In genomic region chr16:87853411-87854052, GRCh38 we compare ENCODE assay signal across 8 cellular contexts. TPM values are rescaled to one million over a fixed set of nuclear protein-coding genes. Genes with fewer than 3 reads are reported as not detected.
DNase-seq lines count a peak whose midpoint lies in the region; ATAC-seq, FAIRE-seq and TF ChIP-seq lines count a peak whose summit lies in the region.

No MANE protein-coding gene starts in this region.

- H3K4me3 ChIP-seq in DOHH2 (ENCODE audit: low read length): peak overlapping the region; percentile 30
- peak overlapping the region; percentile 21 for H3K4me3 ChIP-seq in colonic mucosa
- H3K4me3 ChIP-seq in HepG2 (replicated peaks in 1 of 3; ENCODE audit: insufficient read depth in 1 of 3, low read depth in 2 of 3, low read length in 3 of 3): peak overlapping the region in 2 of 3 experiments; percentile 18 to 62; a peak in 4 of 6 replicates

- peak overlapping the region; percentile 67 for H3K27ac ChIP-seq in DOHH2 (ENCODE audit: low read depth, low read length)
- H3K27ac ChIP-seq in colonic mucosa: peak overlapping the region; percentile 66
- H3K27ac ChIP-seq in HepG2 (ENCODE audit: extremely low read length, insufficient read depth, low read length): peak overlapping the region; percentile 98

- H3K9ac ChIP-seq in colonic mucosa (ENCODE audit: low read depth in 2 of 2, low read length in 2 of 2) (peak overlapping the region; percentile 28 to 60), HepG2 (ENCODE audit: insufficient read depth, low read depth, low read length) (peak overlapping the region; percentile 81)

- H3K79me2 ChIP-seq in DOHH2 (ENCODE audit: control insufficient read depth, low read length) (peaks cover 99% of the 10 kb centered on the region), HepG2 (ENCODE audit: insufficient read depth, low read length) (peaks cover 86% of the 10 kb centered on the region)

- no peaks in the 10 kb centered on the region for H3K9me2 ChIP-seq in DOHH2 (replicated peaks; ENCODE audit: control insufficient read depth, low read length)

- DNase-seq in NCI-H510A treated with DMSO at 0.1 percent for 48 hours (lab: John Stamatoyannopoulos, UW) (peak; percentile 22), colonic mucosa (peak; percentile 95), HepG2 (ENCODE audit: low spot score) (peak; percentile 89)
- peak; percentile 61 to 64 for DNase-seq in activated CD4-positive, alpha-beta T cell treated with anti-CD3 and anti-CD28 coated beads, Interleukin-2, amount 50 U/mL, for 24 hours (ENCODE audit: low read depth in 1 of 2, low spot score in 1 of 2)
- peak; percentile 86 for DNase-seq in stimulated activated CD4-positive, alpha-beta T cell treated with anti-CD3 and anti-CD28 coated beads, Interleukin-4, amount 100 ng/mL, for 24 hours

- no TSS peak for BruUV-seq in HepG2 (replicated peaks; lab: Mats Ljungman, UMichigan)

- H4K20me1 ChIP-seq in DOHH2 (ENCODE audit: control insufficient read depth, insufficient read depth, low read depth, low read length) (peaks cover 27% of the 10 kb centered on the region), HepG2 (ENCODE audit: insufficient read depth, low read length) (peaks cover 12% of the 10 kb centered on the region)

- H2AFZ ChIP-seq in HepG2 (ENCODE audit: low read length): no peak overlapping the region

- CTCF ChIA-PET in HepG2 (lab: Yijun Ruan, JAX; ENCODE audit: low intra/inter-chr PET ratio, low total read pairs): interaction anchor here (0.8 to 0.9 kb wide), 2 partner anchors 18 to 75 kb away, joined by 3 read pairs; no protein-coding TSS in a partner anchor

- WGBS in HepG2 (ENCODE audit: low lambda C conversion rate): 17% methylated on average over 11 of the region's 25 CpGs

- peak in 1 of 2 experiments; percentile 82; a peak in 2 of 4 replicates for TF ChIP-seq POLR2A in HepG2 (IDR thresholded peaks at IDR 0.05; ENCODE audit: insufficient read depth in 1 of 2, low read depth in 2 of 2, low read length in 2 of 2)

- peak overlapping the region; percentile 53 for H3K4me2 ChIP-seq in DOHH2 (ENCODE audit: low read length)
- peak overlapping the region; percentile 77 for H3K4me2 ChIP-seq in HepG2 (ENCODE audit: low read depth, low read length)

- H3K4me1 ChIP-seq in DOHH2 (ENCODE audit: control insufficient read depth, low read length): peaks cover 91% of the 10 kb centered on the region
- peaks cover 3% of the 10 kb centered on the region for H3K4me1 ChIP-seq in colonic mucosa
- H3K4me1 ChIP-seq in HepG2 (ENCODE audit: insufficient read depth, low read length): peaks cover 100% of the 10 kb centered on the region

- H3K9me3 ChIP-seq in DOHH2 (ENCODE audit: control insufficient read depth, insufficient read depth, low read length): no peaks in the 10 kb centered on the region
- no peaks in the 10 kb centered on the region for H3K9me3 ChIP-seq in colonic mucosa
- no peaks in the 10 kb centered on the region for H3K9me3 ChIP-seq in HepG2 (ENCODE audit: low read length)

- peak; percentile 54 for ATAC-seq in HG02623 (IDR thresholded peaks at IDR 0.05; ENCODE audit: unreplicated experiment)
- peak; percentile 2 for ATAC-seq in HepG2
- no peak for ATAC-seq in HG02763 (IDR thresholded peaks at IDR 0.05; ENCODE audit: unreplicated experiment)

- intact Hi-C loops in colonic mucosa (cut with DNase I) (no loop called here), HepG2 (cut with micrococcal nuclease; ENCODE audit: unreplicated experiment) (loop anchor here (10.0 kb wide), 1 partner anchor 469 kb away; the partner anchor contains the start of gene FBXO31)

- TF ChIP-seq EP300 in HepG2 (IDR thresholded peaks at IDR 0.05; ENCODE audit: low read depth in 2 of 2, low read length in 2 of 2) (peak; percentile 12 to 63; a peak in 3 of 4 replicates), HepG2 (CRISPR knock-in tag; IDR thresholded peaks at IDR 0.05; ENCODE audit: borderline replicate concordance) (peak; percentile 60; the same call in 1 of the 2 replicates)

- TF ChIP-seq CTCF in DOHH2 (IDR thresholded peaks at IDR 0.05; ENCODE audit: low read depth, low read length, poor library complexity, severe bottlenecking) (no peak), colonic mucosa (IDR thresholded peaks at IDR 0.05) (no peak), HepG2 (CRISPR knock-in tag; IDR thresholded peaks at IDR 0.05) (peak; percentile 39)

- POLR2A ChIA-PET in HepG2 (lab: Yijun Ruan, JAX): interaction anchor here (0.6 to 9.4 kb wide), 12 partner anchors 11 to 1984 kb away, joined by 3 to 399 read pairs (median 4); partner anchors contain the start of genes BANP and SLC7A5

- H3K36me3 ChIP-seq in DOHH2 (ENCODE audit: control insufficient read depth, low read length): peaks cover 93% of the 10 kb centered on the region
- no peaks in the 10 kb centered on the region for H3K36me3 ChIP-seq in colonic mucosa
- H3K36me3 ChIP-seq in HepG2 (replicated peaks in 1 of 2; ENCODE audit: control insufficient read depth in 1 of 2, insufficient read depth in 2 of 2, low read length in 2 of 2): peaks cover 24 to 50% of the 10 kb centered on the region in 2 experiments

- H3K27me3 ChIP-seq in DOHH2 (ENCODE audit: control insufficient read depth, low read length) (no peaks in the 10 kb centered on the region), colonic mucosa (no peaks in the 10 kb centered on the region), HepG2 (ENCODE audit: control insufficient read depth in 1 of 2, insufficient read depth in 2 of 2, low read length in 2 of 2) (no peaks in the 10 kb centered on the region)

- peak; percentile 36; the same call in 1 of the 2 replicates for TF ChIP-seq RAD21 in HepG2 (CRISPR knock-in tag; IDR thresholded peaks at IDR 0.05)

- H3F3A ChIP-seq in DOHH2 (ENCODE audit: control insufficient read depth, insufficient read depth): peaks cover 13% of the 10 kb centered on the region

- FAIRE-seq in HepG2 (lab: Jason Lieb, UNC): no peak

- in situ Hi-C loops in HepG2 (cut with HindIII; ENCODE audit: extremely low pct_ligation_motif_present, low pct_unique_long_range_greater_than_20kb): loop anchor here (5.0 to 25.0 kb wide), 2 partner anchors 76 to 466 kb away; partner anchors contain the start of genes FBXO31 and MAP1LC3B

TF ChIP-seq in HepG2, 621 proteins besides CTCF, POLR2A, EP300 and RAD21 (continues in another document):
- peak; percentile 92 for TF ChIP-seq ATF2 (CRISPR knock-in tag; IDR thresholded peaks at IDR 0.05)
- TF ChIP-seq EEA1 (CRISPR knock-in tag; IDR thresholded peaks at IDR 0.05; ENCODE audit: borderline replicate concordance): 0 out of 2 replicates have a peak, but pooled peaks have one; percentile 46
- peak; percentile 95 for TF ChIP-seq MXI1 (IDR thresholded peaks at IDR 0.05; ENCODE audit: borderline replicate concordance, low read depth, low read length)
- no peak for TF ChIP-seq ZKSCAN1 (IDR thresholded peaks at IDR 0.05; ENCODE audit: low read length)
- TF ChIP-seq ZNF331 (CRISPR knock-in tag; IDR thresholded peaks at IDR 0.05): peak; percentile 76
- no peak; the same call in 1 of the 2 replicates for TF ChIP-seq ZNF276 (CRISPR knock-in tag; IDR thresholded peaks at IDR 0.05; ENCODE audit: low read depth)
- no peak for TF ChIP-seq IRX3 (CRISPR knock-in tag; IDR thresholded peaks at IDR 0.05; ENCODE audit: borderline replicate concordance, low read depth)

RNA-seq across cellular contexts. Expression of gene SLC7A5, which starts 15.8 kb away (rescaled TPM):
- total RNA-seq in colonic mucosa (10 to 100 TPM in 1 of 2 donors, 1 to 10 TPM in 1; 9.5 to 26.2 TPM), HepG2 (2016; rRNA removed; fragmentation: Illumina TruSeq; extraction: Trizol) (84.4 and 155 TPM in 2 replicates)
- 20.4 and 21.0 TPM in 2 replicates for total RNA-seq in HepG2 (2016; cell fraction: cytosol; rRNA removed; fragmentation: Illumina TruSeq; extraction: Trizol; ENCODE audit: low read depth)
- 65.4 and 165 TPM in 2 replicates for total RNA-seq in HepG2 (2016; cell fraction: insoluble cytoplasmic fraction; rRNA removed; fragmentation: Illumina TruSeq; extraction: Trizol)
- total RNA-seq in HepG2 (2016; cell fraction: membrane; rRNA removed; fragmentation: Illumina TruSeq; extraction: Trizol): 76.8 and 82.0 TPM in 2 replicates
- 144 and 171 TPM in 2 replicates for total RNA-seq in HepG2 (2016; cell fraction: nucleus; rRNA removed; fragmentation: Illumina TruSeq; extraction: Trizol)
- polyA plus RNA-seq in HepG2 (2011; rRNA removed): 79.6 and 84.0 TPM in 2 replicates
- 58.4 and 80.8 TPM in 2 replicates for polyA plus RNA-seq in HepG2 (2011; cell fraction: cytosol; rRNA removed)
- 118 and 147 TPM in 2 replicates for polyA plus RNA-seq in HepG2 (2011; cell fraction: nucleus; rRNA removed)
- 135 and 207 TPM in 2 replicates for polyA plus RNA-seq in HepG2 (2012)
- polyA plus RNA-seq in HepG2 (2016; cell fraction: cytosol; fragmentation: Illumina TruSeq; extraction: Trizol; ENCODE audit: low read depth): 17.8 and 19.1 TPM in 2 replicates
- polyA plus RNA-seq in HepG2 (2016; cell fraction: insoluble cytoplasmic fraction; fragmentation: Illumina TruSeq; extraction: Trizol; ENCODE audit: low read depth): 93.2 and 121 TPM in 2 replicates
- polyA plus RNA-seq in HepG2 (2016; cell fraction: membrane; fragmentation: Illumina TruSeq; extraction: Trizol; ENCODE audit: low read depth): 56.5 and 59.3 TPM in 2 replicates
- polyA plus RNA-seq in HepG2 (2016; cell fraction: nucleus; fragmentation: Illumina TruSeq; extraction: Trizol; ENCODE audit: insufficient read depth, low read depth): 307 and 313 TPM in 2 replicates
- polyA minus RNA-seq in HepG2 (2011; rRNA and poly(A)+ RNA removed; ENCODE audit: low replicate concordance): 157 and 170 TPM in 2 replicates
- 88.7 and 88.8 TPM in 2 replicates for polyA minus RNA-seq in HepG2 (2011; cell fraction: cytosol; rRNA and poly(A)+ RNA removed)
- polyA minus RNA-seq in HepG2 (2011; cell fraction: nucleus; rRNA and poly(A)+ RNA removed): 35.7 and 42.5 TPM in 2 replicates

Comparison
In these comparisons a context has a peak if more than half of its experiments do, and no peak if none do; other contexts are left out.
1. DNase-seq: peak in every context shown above with its lines; median percentile 95 in colonic mucosa; 89 in HepG2; 86 in stimulated activated CD4-positive, alpha-beta T cell treated with anti-CD3 and anti-CD28 coated beads, Interleukin-4, amount 100 ng/mL, for 24 hours; 62 in activated CD4-positive, alpha-beta T cell treated with anti-CD3 and anti-CD28 coated beads, Interleukin-2, amount 50 U/mL, for 24 hours; 22 in NCI-H510A treated with DMSO at 0.1 percent for 48 hours.